4 cellular contexts compared by ENCODE assay signal in the genomic region with DNA sequence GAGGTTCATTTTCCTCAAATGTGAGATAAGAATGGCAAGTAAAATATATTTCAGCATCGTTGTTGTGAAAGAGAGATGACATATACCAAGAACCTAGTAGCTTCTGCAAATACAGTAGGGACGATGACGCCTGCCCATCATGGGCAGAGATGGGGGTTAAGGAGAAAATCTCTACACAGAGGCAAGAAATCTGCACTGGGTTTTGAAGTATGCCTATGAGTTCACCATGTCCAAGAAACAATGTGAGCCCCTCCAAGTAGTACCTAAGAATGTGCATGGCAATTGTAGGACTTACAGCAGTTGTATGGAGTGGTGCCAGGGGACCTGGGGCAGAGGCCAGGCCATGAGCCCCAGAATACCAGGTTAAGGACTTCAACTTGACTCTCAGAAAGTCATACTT.
"Had no signal": no experiment of that assay in that cellular context is flagged by ENCODE, and none has a peak within 500 bp of the region (broad histone marks: within the 10 kb centered on the region; RNA-seq: fewer than 3 reads in every experiment).

No MANE protein-coding gene starts in this region.

- ATAC-seq: HepG2, K562 had no signal

- DNase-seq: IMR-90 had no signal

- H3K27ac ChIP-seq: HL-60 had no signal

- H3K4me3 ChIP-seq: K562 had no signal
